8 cellular contexts compared by ENCODE assay signal in genomic region chr10:32332299-32332750, GRCh38. TPM values are rescaled to one million over a fixed set of nuclear protein-coding genes. Genes with fewer than 3 reads are reported as not detected.
A peak's percentile ranks its signal among the peaks of the same experiment; 100 is the strongest.
DNase-seq lines count a peak whose midpoint lies in the region; ATAC-seq, FAIRE-seq and TF ChIP-seq lines count a peak whose summit lies in the region.

No MANE protein-coding gene starts in this region.

- POLR2A ChIA-PET in A549 (lab: Yijun Ruan, JAX), result no interaction called here

- no peak for TF ChIP-seq POLR2A in A549 (IDR thresholded peaks at IDR 0.05; ENCODE audit: low read length)

- FAIRE-seq in A549 (lab: Jason Lieb, UNC), result no peak

- ATAC-seq in A549 (peak; percentile 61 to 79), GM19452 (IDR thresholded peaks at IDR 0.05; ENCODE audit: unreplicated experiment) (peak; percentile 95), HG03558 (IDR thresholded peaks at IDR 0.05; ENCODE audit: extremely low read depth, unreplicated experiment) (peak; percentile 97)

- no peak overlapping the region for H3K27ac ChIP-seq in A549
- no peak overlapping the region for H3K27ac ChIP-seq in WERI-Rb-1

- CTCF ChIA-PET in A549 (lab: Yijun Ruan, JAX), result interaction anchor here (1.1 kb wide), 1 partner anchor 14 kb away, joined by 6 read pairs; no protein-coding TSS in a partner anchor

- WGBS in A549 (ENCODE audit: missing lambda C conversion rate), result 61% methylated on average over 3 of the region's 3 CpGs

- no peak for TF ChIP-seq CTCF in A549 (IDR thresholded peaks at IDR 0.05)
- no peak for TF ChIP-seq CTCF in WERI-Rb-1 (IDR thresholded peaks at IDR 0.05; ENCODE audit: low read depth, low read length)

- H3K9me3 ChIP-seq in A549 (no peaks in the 10 kb centered on the region), WERI-Rb-1 (ENCODE audit: severe bottlenecking) (no peaks in the 10 kb centered on the region)

- DNase-seq in A549 (ENCODE audit: low read depth in 1 of 2, low spot score in 1 of 2), result peak in 1 of 2 experiments; percentile 27
- DNase-seq in activated CD8-positive, alpha-beta memory T cell treated with anti-CD3 and anti-CD28 coated beads, Interleukin-2, amount 50 U/mL, for 48 hours, result peak; percentile 83
- DNase-seq in glomerular visceral epithelial cell (ENCODE audit: extremely low spot score), result peak; percentile 50
- peak; percentile 58 to 72 for DNase-seq in stimulated activated CD4-positive, alpha-beta T cell treated with anti-CD3 and anti-CD28 coated beads, Interleukin-4, amount 100 ng/mL, for 48 hours (ENCODE audit: low read depth in 2 of 2)
- DNase-seq in ecto neural progenitor cell (ENCODE audit: low spot score), result no peak
- no peak for DNase-seq in WERI-Rb-1

- TF ChIP-seq RAD21 in A549 (conservative IDR thresholded peaks at IDR 0.05 in 1 of 2, IDR thresholded peaks at IDR 0.05 in 1 of 2), result no peak

- peaks cover 43% of the 10 kb centered on the region for H3K4me1 ChIP-seq in A549

- peak overlapping the region; percentile 47 for H3K4me2 ChIP-seq in A549

- no peaks in the 10 kb centered on the region for H3K27me3 ChIP-seq in WERI-Rb-1 (ENCODE audit: insufficient read depth, low read depth, severe bottlenecking)

- no peaks in the 10 kb centered on the region for H3K36me3 ChIP-seq in WERI-Rb-1

- no peak overlapping the region for H3K4me3 ChIP-seq in A549
- no peak overlapping the region for H3K4me3 ChIP-seq in WERI-Rb-1 (ENCODE audit: low read depth, low read length)

- TF ChIP-seq EP300 in A549 (IDR thresholded peaks at IDR 0.05), result no peak

TF ChIP-seq in A549, 52 proteins besides CTCF, POLR2A, EP300 and RAD21:
- no peak for TF ChIP-seq HEYL (CRISPR knock-in tag; IDR thresholded peaks at IDR 0.05)

RNA-seq across cellular contexts. Expression of gene EPC1, which starts 14.6 kb away (rescaled TPM):
- polyA plus RNA-seq in A549 (2011; rRNA removed) (47.2 and 53.9 TPM in 2 replicates), A549 (2017; fragmentation: RNase III; extraction: RNeasy Plus Mini Kit Qiagen cat#74134 plus additional on column Dnase treatment) (13.5 to 14.7 TPM (median 14.6 TPM) in 3 replicates)
- 35.4 and 37.6 TPM in 2 replicates for polyA plus RNA-seq in A549 (2012; cell fraction: cytosol; rRNA removed)
- 44.9 and 55.2 TPM in 2 replicates for polyA plus RNA-seq in A549 (2012; cell fraction: nucleus; rRNA removed)
- polyA minus RNA-seq in A549 (2011; rRNA and poly(A)+ RNA removed), result 65.8 and 67.0 TPM in 2 replicates

Comparison
In these comparisons a context has a peak if more than half of its experiments do, and no peak if none do; other contexts are left out.
1. DNase-seq: peak in activated CD8-positive, alpha-beta memory T cell treated with anti-CD3 and anti-CD28 coated beads, Interleukin-2, amount 50 U/mL, for 48 hours (single experiment), glomerular visceral epithelial cell (single experiment) and stimulated activated CD4-positive, alpha-beta T cell treated with anti-CD3 and anti-CD28 coated beads, Interleukin-4, amount 100 ng/mL, for 48 hours (2 of 2); none in ecto neural progenitor cell (single experiment) and WERI-Rb-1 (single experiment).
2. Peak in every context shown above with its lines, with median percentiles within 50 percentile points of each other: ATAC-seq.